ENCODE assay signal across 11 cellular contexts in genomic region chr5:139796061-139796806, GRCh38. TPM values are rescaled to one million over a fixed set of nuclear protein-coding genes. Genes with fewer than 3 reads are reported as not detected.
DNase-seq lines count a peak whose midpoint lies in the region; ATAC-seq, FAIRE-seq and TF ChIP-seq lines count a peak whose summit lies in the region.
"Had no signal": no experiment of that assay in that cellular context is flagged by ENCODE, and none has a peak within 500 bp of the region (broad histone marks: within the 10 kb centered on the region; RNA-seq: fewer than 3 reads in every experiment).

No MANE protein-coding gene starts in this region.

- H3K4me3 ChIP-seq in heart left ventricle (peak overlapping the region in 7 of 12 donors; percentile 40 to 57 (median 49)), right atrium auricular region (peak overlapping the region in 1 of 2 donors; percentile 54), iPS-20b (ENCODE audit: low read length) (peak overlapping the region; percentile 56; the same call in 1 of the 2 replicates), tibial artery (peak overlapping the region; percentile 40 to 51)

- no peak for TF ChIP-seq POLR2A in heart left ventricle (IDR thresholded peaks at IDR 0.05)

- DNase-seq in heart left ventricle (no peak), right atrium auricular region (ENCODE audit: low spot score) (no peak), tibial artery (no peak), RCC 7860 (ENCODE audit: low spot score) (no peak)
- no peak for DNase-seq in activated CD4-positive, CD25-positive, alpha-beta regulatory T cell (lab: John Stamatoyannopoulos, UW)
- DNase-seq: amniotic stem cell, MV-4-11, SIG-M5 had no signal

- no peak for FAIRE-seq in RCC 7860 (lab: Jason Lieb, UNC)

- peak overlapping the region; percentile 12 for H3K4me3 Mint-ChIP-seq in activated T-helper 17 cell treated with anti-CD3 and anti-CD28 coated beads, Interleukin-2, amount 50 U/mL, for 72 hours

- TF ChIP-seq CTCF in heart left ventricle (IDR thresholded peaks at IDR 0.05): no peak
- no peak for TF ChIP-seq CTCF in right atrium auricular region (IDR thresholded peaks at IDR 0.05)
- no peak for TF ChIP-seq CTCF in tibial artery (IDR thresholded peaks at IDR 0.05)

- H3K36me3 Mint-ChIP-seq in activated T-helper 17 cell treated with anti-CD3 and anti-CD28 coated beads, Interleukin-2, amount 50 U/mL, for 72 hours (ENCODE audit: low read depth): no peaks in the 10 kb centered on the region

- no peak for ATAC-seq in heart left ventricle
- ATAC-seq in activated T-helper 17 cell treated with anti-CD3 and anti-CD28 coated beads, Interleukin-2, amount 50 U/mL, for 72 hours (replicated peaks): no peak
- ATAC-seq in HG02840 (IDR thresholded peaks at IDR 0.05; ENCODE audit: low FRiP score, unreplicated experiment): no peak

- H3K27me3 ChIP-seq in heart left ventricle: peaks cover 18 to 58% (median 38%) of the 10 kb centered on the region in 9 donors
- peaks cover 14% of the 10 kb centered on the region in 2 donors for H3K27me3 ChIP-seq in right atrium auricular region
- peaks cover 96% of the 10 kb centered on the region for H3K27me3 ChIP-seq in iPS-20b (ENCODE audit: insufficient read depth, low read length)
- peaks cover 0 to 64% of the 10 kb centered on the region in 2 donors for H3K27me3 ChIP-seq in tibial artery

- H3K27ac Mint-ChIP-seq in activated T-helper 17 cell treated with anti-CD3 and anti-CD28 coated beads, Interleukin-2, amount 50 U/mL, for 72 hours: no peak overlapping the region

- no peaks in the 10 kb centered on the region for H3K4me1 Mint-ChIP-seq in activated T-helper 17 cell treated with anti-CD3 and anti-CD28 coated beads, Interleukin-2, amount 50 U/mL, for 72 hours

- H3K36me3 ChIP-seq in heart left ventricle (no peaks in the 10 kb centered on the region), right atrium auricular region (no peaks in the 10 kb centered on the region), iPS-20b (ENCODE audit: insufficient read depth, low read depth, low read length) (no peaks in the 10 kb centered on the region), tibial artery (no peaks in the 10 kb centered on the region)

- intact Hi-C loops in heart left ventricle (cut with DNase I): loop anchor here in 1 of 10 donors (10.0 kb wide), 1 partner anchor 349 kb away; no protein-coding TSS in a partner anchor
- intact Hi-C loops in tibial artery (cut with DNase I; ENCODE audit: low total_unique reads): no loop called here

- H3K9me3 Mint-ChIP-seq in activated T-helper 17 cell treated with anti-CD3 and anti-CD28 coated beads, Interleukin-2, amount 50 U/mL, for 72 hours: no peaks in the 10 kb centered on the region

- H3K27ac ChIP-seq in heart left ventricle (no peak overlapping the region), right atrium auricular region (no peak overlapping the region), iPS-20b (ENCODE audit: low read length) (no peak overlapping the region), tibial artery (no peak overlapping the region)

- H3K9ac ChIP-seq in iPS-20b (ENCODE audit: low read depth, low read length): no peak overlapping the region

- H3K4me1 ChIP-seq in heart left ventricle (peaks cover 0 to 14% (median 6%) of the 10 kb centered on the region in 12 donors), right atrium auricular region (peaks cover 0 to 12% of the 10 kb centered on the region in 2 donors), iPS-20b (ENCODE audit: insufficient read depth, low read length) (peaks cover 3% of the 10 kb centered on the region; the same call in 1 of the 2 replicates), tibial artery (peaks cover 0 to 17% (median 14%) of the 10 kb centered on the region in 4 donors)

- peaks cover 62% of the 10 kb centered on the region for H3K27me3 Mint-ChIP-seq in activated T-helper 17 cell treated with anti-CD3 and anti-CD28 coated beads, Interleukin-2, amount 50 U/mL, for 72 hours

- H3K9me3 ChIP-seq in heart left ventricle: no peaks in the 10 kb centered on the region
- no peaks in the 10 kb centered on the region for H3K9me3 ChIP-seq in right atrium auricular region
- H3K9me3 ChIP-seq in iPS-20b (ENCODE audit: insufficient read depth, low read depth, low read length): no peaks in the 10 kb centered on the region
- H3K9me3 ChIP-seq in tibial artery: no peaks in the 10 kb centered on the region

- WGBS in heart left ventricle, 4 donors: 1 to 3% (median 3%) methylated on average over 16 to 47 of the region's 47 CpGs

RNA-seq across cellular contexts. Expression of gene PSD2, which starts 0.6 kb away (rescaled TPM):
- total RNA-seq in heart left ventricle (under 1 TPM in 2 of 9 donors, not detected in 7; 0.04 to 0.11 TPM), right atrium auricular region (under 1 TPM; 0.12 to 0.19 TPM)
- polyA plus RNA-seq in heart left ventricle: under 1 TPM in 1 of 2 donors, not detected in 1; 0.04 TPM
- total RNA-seq in activated T-helper 17 cell treated with anti-CD3 and anti-CD28 coated beads, Interleukin-2, amount 50 U/mL, for 72 hours: not detected
